13 cellular contexts compared by ENCODE assay signal in genomic region chr14:96264850-96265249, GRCh38. TPM values are rescaled to one million over a fixed set of nuclear protein-coding genes. Genes with fewer than 3 reads are reported as not detected.
DNase-seq lines count a peak whose midpoint lies in the region; ATAC-seq, FAIRE-seq and TF ChIP-seq lines count a peak whose summit lies in the region.
"Had no signal": no experiment of that assay in that cellular context is flagged by ENCODE, and none has a peak within 500 bp of the region (broad histone marks: within the 10 kb centered on the region; RNA-seq: fewer than 3 reads in every experiment).

No MANE protein-coding gene starts in this region.

- CTCF ChIA-PET in PC-3 (lab: Charles Lee), result no interaction called here

- no peak overlapping the region for H3K4me3 ChIP-seq in PC-3 (ENCODE audit: low read length)
- no peak overlapping the region for H3K4me3 ChIP-seq in esophagus muscularis mucosa
- no peak overlapping the region for H3K4me3 ChIP-seq in small intestine (ENCODE audit: low read depth in 1 of 2, low read length in 2 of 2)
- H3K4me3 ChIP-seq: BLaER1 treated with 17β-estradiol and CSF1 and Interleukin-3, amounts not matched to agents 10 nM and 100 nM; heart right ventricle; uterus had no signal

- no peak overlapping the region for H3K27ac ChIP-seq in PC-3 (ENCODE audit: low read length)
- no peak overlapping the region for H3K27ac ChIP-seq in esophagus muscularis mucosa (replicated peaks in 1 of 4)
- H3K27ac ChIP-seq in small intestine (ENCODE audit: low read depth in 1 of 2, low read length in 1 of 2), result no peak overlapping the region
- H3K27ac ChIP-seq: BLaER1 treated with 17β-estradiol and CSF1 and Interleukin-3, amounts not matched to agents 10 nM and 100 nM; heart right ventricle; uterus had no signal

- POLR2A ChIA-PET in PC-3 (lab: Charles Lee; ENCODE audit: unreplicated experiment), result no interaction called here

- H3K4me1 ChIP-seq in PC-3 (ENCODE audit: insufficient read depth, low read length) (peaks cover 24% of the 10 kb centered on the region), esophagus muscularis mucosa (peaks cover 0 to 38% (median 34%) of the 10 kb centered on the region in 4 donors), small intestine (ENCODE audit: control insufficient read depth in 2 of 2, insufficient read depth in 1 of 2, low read depth in 1 of 2, low read length in 1 of 2) (peaks cover 0 to 2% of the 10 kb centered on the region in 2 donors)

- ATAC-seq in PC-3, result no peak
- ATAC-seq in GM18907 (IDR thresholded peaks at IDR 0.05; ENCODE audit: unreplicated experiment), result no peak
- no peak for ATAC-seq in HG03469 (IDR thresholded peaks at IDR 0.05; ENCODE audit: unreplicated experiment)
- no peak for ATAC-seq in GM21529 (IDR thresholded peaks at IDR 0.05; ENCODE audit: unreplicated experiment)
- ATAC-seq: heart right ventricle had no signal

- no peak for FAIRE-seq in small intestine (lab: Jason Lieb, UNC)

- H3K4me2 ChIP-seq in PC-3 (ENCODE audit: low read length), result no peak overlapping the region
- H3K4me2 ChIP-seq: BLaER1 treated with 17β-estradiol and CSF1 and Interleukin-3, amounts not matched to agents 10 nM and 100 nM had no signal

- no peaks in the 10 kb centered on the region for H3K9me3 ChIP-seq in PC-3 (ENCODE audit: low read length)
- H3K9me3 ChIP-seq in esophagus muscularis mucosa, result no peaks in the 10 kb centered on the region
- no peaks in the 10 kb centered on the region for H3K9me3 ChIP-seq in small intestine (ENCODE audit: control insufficient read depth, low read depth)
- H3K9me3 ChIP-seq: uterus had no signal

- H3K27me3 ChIP-seq in PC-3 (ENCODE audit: low read length) (no peaks in the 10 kb centered on the region), esophagus muscularis mucosa (no peaks in the 10 kb centered on the region), small intestine (ENCODE audit: control insufficient read depth in 2 of 2, insufficient read depth in 2 of 2, low read length in 2 of 2) (no peaks in the 10 kb centered on the region)
- H3K27me3 ChIP-seq: BLaER1 treated with 17β-estradiol and CSF1 and Interleukin-3, amounts not matched to agents 10 nM and 100 nM; uterus had no signal

- H3K9me2 ChIP-seq in PC-3 (replicated peaks; ENCODE audit: low read length), result no peaks in the 10 kb centered on the region

- no peaks in the 10 kb centered on the region for H4K20me1 ChIP-seq in PC-3 (ENCODE audit: low read length)
- H4K20me1 ChIP-seq: BLaER1 treated with 17β-estradiol and CSF1 and Interleukin-3, amounts not matched to agents 10 nM and 100 nM had no signal

- H3K9ac ChIP-seq in PC-3 (ENCODE audit: low read length), result no peak overlapping the region
- H3K9ac ChIP-seq: BLaER1 treated with 17β-estradiol and CSF1 and Interleukin-3, amounts not matched to agents 10 nM and 100 nM had no signal

- peak; percentile 44 for TF ChIP-seq CTCF in PC-3 (conservative IDR thresholded peaks at IDR 0.05; ENCODE audit: low read depth, low read length)
- peak in 2 of 3 experiments; percentile 26 to 38 for TF ChIP-seq CTCF in esophagus muscularis mucosa (IDR thresholded peaks at IDR 0.05)

- no peak for TF ChIP-seq EP300 in esophagus muscularis mucosa (IDR thresholded peaks at IDR 0.05)

- DNase-seq in NCI-H345 (lab: John Stamatoyannopoulos, UW) (peak; percentile 57), NCI-H345 treated with DMSO at 0.1 percent for 48 hours (lab: John Stamatoyannopoulos, UW; ENCODE audit: unreplicated experiment) (no peak), PC-3 (peak; percentile 32), esophagus muscularis mucosa (ENCODE audit: extremely low spot score) (no peak), small intestine (peak; percentile 52)
- DNase-seq: activated CD8-positive, alpha-beta memory T cell treated with anti-CD3 and anti-CD28 coated beads for 24 hours; heart right ventricle; uterus had no signal

- BruUV-seq in PC-3 (replicated peaks; lab: Mats Ljungman, UMichigan), result no TSS peak

- intact Hi-C loops in PC-3 (cut with micrococcal nuclease) (no loop called here), esophagus muscularis mucosa (cut with DNase I) (no loop called here)

- 69% methylated on average over 3 of the region's 3 CpGs for WGBS in esophagus muscularis mucosa
- 59 to 69% (median 63%) methylated on average over 3 of the region's 3 CpGs for WGBS in small intestine, 3 donors

- H3F3A ChIP-seq in PC-3 (ENCODE audit: low read length, unreplicated experiment), result no peaks in the 10 kb centered on the region

- H2AFZ ChIP-seq in PC-3 (ENCODE audit: low read length), result no peak overlapping the region

- H3K36me3 ChIP-seq in PC-3 (ENCODE audit: low read depth, low read length) (no peaks in the 10 kb centered on the region), esophagus muscularis mucosa (no peaks in the 10 kb centered on the region), small intestine (ENCODE audit: control insufficient read depth in 2 of 2, insufficient read depth in 2 of 2, low read length in 2 of 2) (no peaks in the 10 kb centered on the region)
- H3K36me3 ChIP-seq: BLaER1 treated with 17β-estradiol and CSF1 and Interleukin-3, amounts not matched to agents 10 nM and 100 nM; heart right ventricle; uterus had no signal

- no peak for TF ChIP-seq POLR2A in esophagus muscularis mucosa (IDR thresholded peaks at IDR 0.05; ENCODE audit: low read depth)

- no peaks in the 10 kb centered on the region for H3K79me2 ChIP-seq in PC-3 (ENCODE audit: low read length)

RNA-seq across cellular contexts. Expression of gene BDKRB1, which starts 8.8 kb away (rescaled TPM):
- total RNA-seq in PC-3 (2014; rRNA removed) (0.69 TPM in 1 of 2 replicates, not detected in the other), esophagus muscularis mucosa (1 to 10 TPM in 2 of 4 donors, under 1 TPM in 2; 0.39 to 7.0 (median 1.4) TPM)
- 1 to 10 TPM; 1.1 to 4.3 (median 2.1) TPM for polyA plus RNA-seq in small intestine
- polyA plus RNA-seq: neural cell had no signal

Comparison
In these comparisons a context has a peak if more than half of its experiments do, and no peak if none do; other contexts are left out.
1. DNase-seq: peak in NCI-H345 (single experiment), PC-3 (single experiment) and small intestine (single experiment); none in NCI-H345 treated with DMSO at 0.1 percent for 48 hours (single experiment) and esophagus muscularis mucosa (single experiment).